Comparison of ENCODE assay signal across 31 cellular contexts in the genomic region with DNA sequence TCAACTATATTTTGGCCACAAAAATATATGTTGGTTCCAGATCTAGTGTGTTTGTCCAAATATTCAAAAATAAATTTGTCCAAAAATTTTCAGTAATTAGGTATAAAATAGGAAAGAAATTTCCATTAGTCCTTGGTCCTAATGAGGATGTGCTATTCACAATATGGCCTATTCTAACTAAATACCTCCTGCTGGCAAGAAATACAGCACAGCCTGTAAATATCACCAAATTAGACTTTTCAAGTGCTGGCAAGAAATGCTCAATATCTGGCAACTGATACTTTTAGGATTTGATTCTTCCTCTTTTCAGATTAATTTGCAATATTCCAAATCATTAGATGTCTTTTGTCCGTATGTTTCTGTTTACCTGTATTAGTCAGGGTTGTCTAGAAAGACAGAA.
DNase-seq lines count a peak whose midpoint lies in the region; ATAC-seq, FAIRE-seq and TF ChIP-seq lines count a peak whose summit lies in the region.
"Had no signal": no experiment of that assay in that cellular context is flagged by ENCODE, and none has a peak within 500 bp of the region (broad histone marks: within the 10 kb centered on the region; RNA-seq: fewer than 3 reads in every experiment).

No MANE protein-coding gene starts in this region.

- intact Hi-C loops in HepG2 (cut with micrococcal nuclease; ENCODE audit: unreplicated experiment), result no loop called here
- intact Hi-C loops in right lobe of liver (cut with DNase I), result no loop called here

- H3K79me2 ChIP-seq in HepG2 (ENCODE audit: insufficient read depth, low read length) (no peaks in the 10 kb centered on the region), Karpas-422 (ENCODE audit: low read length) (no peaks in the 10 kb centered on the region)

- no peak overlapping the region for H3K27ac ChIP-seq in HepG2 (ENCODE audit: extremely low read length, insufficient read depth, low read length)
- no peak overlapping the region for H3K27ac ChIP-seq in right lobe of liver
- no peak overlapping the region for H3K27ac ChIP-seq in Karpas-422 (ENCODE audit: low read length)
- H3K27ac ChIP-seq: 22Rv1; A549; BLaER1; BLaER1 treated with 17β-estradiol and CSF1 and Interleukin-3, amounts not matched to agents 10 nM and 100 nM; C4-2B had no signal

- in situ Hi-C loops in HepG2 (cut with HindIII; ENCODE audit: extremely low pct_ligation_motif_present, low pct_unique_long_range_greater_than_20kb), result no loop called here

- no peak for DNase-seq in HepG2 (ENCODE audit: low spot score)
- no peak for DNase-seq in right lobe of liver
- DNase-seq in Karpas-422, result no peak
- DNase-seq in HuH-7.5 (ENCODE audit: low spot score), result no peak
- DNase-seq: 8988T; ACHN; AML-193; BE2C; C1 segment of cervical spinal cord; Caco-2; Calu3; CD4-positive, alpha-beta memory T cell; CD4-positive, alpha-beta T cell; CD4-positive, CD25-positive, alpha-beta regulatory T cell; CD8-positive, alpha-beta memory T cell; CD8-positive, alpha-beta T cell; COR-L47; DMS 273 treated with DMSO at 0.1 percent for 48 hours; DMS153; DMS53; DMS79; DMS79 treated with DMSO at 0.1 percent for 48 hours; DND-41; EL had no signal

- H3K4me1 ChIP-seq in HepG2 (ENCODE audit: insufficient read depth, low read length) (no peaks in the 10 kb centered on the region), right lobe of liver (no peaks in the 10 kb centered on the region), Karpas-422 (ENCODE audit: low read length) (no peaks in the 10 kb centered on the region)
- H3K4me1 ChIP-seq: A549; BE2C; BLaER1; BLaER1 treated with 17β-estradiol and CSF1 and Interleukin-3, amounts not matched to agents 10 nM and 100 nM; Caco-2 had no signal

- no peak for TF ChIP-seq POLR2A in HepG2 (IDR thresholded peaks at IDR 0.05; ENCODE audit: insufficient read depth in 1 of 2, low read depth in 2 of 2, low read length in 2 of 2)
- no peak for TF ChIP-seq POLR2A in right lobe of liver (IDR thresholded peaks at IDR 0.05)

- TF ChIP-seq EP300 in HepG2 (IDR thresholded peaks at IDR 0.05; ENCODE audit: low read depth in 2 of 2, low read length in 2 of 2), result no peak
- TF ChIP-seq EP300 in HepG2 (CRISPR knock-in tag; IDR thresholded peaks at IDR 0.05; ENCODE audit: borderline replicate concordance), result no peak

- TF ChIP-seq RAD21 in HepG2 (CRISPR knock-in tag; IDR thresholded peaks at IDR 0.05), result no peak

- peaks cover 92% of the 10 kb centered on the region for H3K9me3 ChIP-seq in HepG2 (ENCODE audit: low read length)
- no peaks in the 10 kb centered on the region for H3K9me3 ChIP-seq in right lobe of liver
- no peaks in the 10 kb centered on the region; the same call in 1 of the 2 replicates for H3K9me3 ChIP-seq in Karpas-422 (ENCODE audit: low read length)
- H3K9me3 ChIP-seq: A549; BE2C; BLaER1; BLaER1 treated with 17β-estradiol and CSF1 and Interleukin-3, amounts not matched to agents 10 nM and 100 nM; Caco-2 had no signal

- no peak overlapping the region for H3K4me3 ChIP-seq in HepG2 (replicated peaks in 1 of 3; ENCODE audit: insufficient read depth in 1 of 3, low read depth in 2 of 3, low read length in 3 of 3)
- no peak overlapping the region for H3K4me3 ChIP-seq in right lobe of liver
- no peak overlapping the region for H3K4me3 ChIP-seq in Karpas-422 (ENCODE audit: low read length)
- H3K4me3 ChIP-seq: A549; BLaER1; BLaER1 treated with 17β-estradiol and CSF1 and Interleukin-3, amounts not matched to agents 10 nM and 100 nM had no signal

- H3K9me2 ChIP-seq in Karpas-422 (replicated peaks; ENCODE audit: insufficient read depth, low read length), result no peaks in the 10 kb centered on the region

- POLR2A ChIA-PET in HepG2 (lab: Yijun Ruan, JAX), result no interaction called here

- no peak for FAIRE-seq in HepG2 (lab: Jason Lieb, UNC)
- FAIRE-seq: A204.1, A549, D721Med had no signal

- H4K20me1 ChIP-seq in HepG2 (ENCODE audit: insufficient read depth, low read length), result no peaks in the 10 kb centered on the region
- no peaks in the 10 kb centered on the region for H4K20me1 ChIP-seq in Karpas-422 (ENCODE audit: insufficient read depth, low read depth, low read length)
- H4K20me1 ChIP-seq: BLaER1; BLaER1 treated with 17β-estradiol and CSF1 and Interleukin-3, amounts not matched to agents 10 nM and 100 nM had no signal

- H3K9ac ChIP-seq in HepG2 (ENCODE audit: insufficient read depth, low read depth, low read length) (no peak overlapping the region), Karpas-422 (ENCODE audit: low read length) (no peak overlapping the region)
- H3K9ac ChIP-seq: BLaER1; BLaER1 treated with 17β-estradiol and CSF1 and Interleukin-3, amounts not matched to agents 10 nM and 100 nM had no signal

- H3K27me3 ChIP-seq in HepG2 (ENCODE audit: control insufficient read depth in 1 of 2, insufficient read depth in 2 of 2, low read length in 2 of 2) (no peaks in the 10 kb centered on the region), right lobe of liver (no peaks in the 10 kb centered on the region), Karpas-422 (ENCODE audit: low read length) (no peaks in the 10 kb centered on the region)
- H3K27me3 ChIP-seq: BE2C; BLaER1; BLaER1 treated with 17β-estradiol and CSF1 and Interleukin-3, amounts not matched to agents 10 nM and 100 nM had no signal

- CTCF ChIA-PET in HepG2 (lab: Yijun Ruan, JAX; ENCODE audit: low intra/inter-chr PET ratio, low total read pairs), result no interaction called here

- no peaks in the 10 kb centered on the region for H3K36me3 ChIP-seq in HepG2 (replicated peaks in 1 of 2; ENCODE audit: control insufficient read depth in 1 of 2, insufficient read depth in 2 of 2, low read length in 2 of 2)
- H3K36me3 ChIP-seq in right lobe of liver, result no peaks in the 10 kb centered on the region
- H3K36me3 ChIP-seq in Karpas-422 (ENCODE audit: insufficient read depth, low read length), result no peaks in the 10 kb centered on the region
- H3K36me3 ChIP-seq: BE2C; BLaER1; BLaER1 treated with 17β-estradiol and CSF1 and Interleukin-3, amounts not matched to agents 10 nM and 100 nM had no signal

- ATAC-seq in HepG2, result no peak
- no peak for ATAC-seq in right lobe of liver
- ATAC-seq: A549; CD8-positive, alpha-beta T cell had no signal

- under 1% methylated on average over 1 of the region's 1 CpG for WGBS in HepG2 (ENCODE audit: low lambda C conversion rate)
- 50% methylated on average over 1 of the region's 1 CpG for whole genome bisulfite sequencing in right lobe of liver (ENCODE audit: insufficient coverage, low coverage, low lambda C conversion rate, missing lambda C conversion rate)

- H3K4me2 ChIP-seq in HepG2 (ENCODE audit: low read depth, low read length) (no peak overlapping the region), Karpas-422 (ENCODE audit: low read depth, low read length, poor library complexity, severe bottlenecking) (no peak overlapping the region)
- H3K4me2 ChIP-seq: A549; BLaER1; BLaER1 treated with 17β-estradiol and CSF1 and Interleukin-3, amounts not matched to agents 10 nM and 100 nM had no signal

- no TSS peak for BruUV-seq in HepG2 (replicated peaks; lab: Mats Ljungman, UMichigan)

- TF ChIP-seq CTCF in HepG2 (CRISPR knock-in tag; IDR thresholded peaks at IDR 0.05) (no peak), right lobe of liver (IDR thresholded peaks at IDR 0.05) (no peak)

- H2AFZ ChIP-seq in HepG2 (ENCODE audit: low read length) (no peak overlapping the region), Karpas-422 (ENCODE audit: low read length) (peak overlapping the region; percentile 36; the same call in 1 of the 2 replicates)

TF ChIP-seq in HepG2, 621 proteins besides CTCF, POLR2A, EP300 and RAD21:
- TF ChIP-seq ZNF839 (CRISPR knock-in tag; IDR thresholded peaks at IDR 0.05; ENCODE audit: borderline replicate concordance) (no peak), MXD4 (CRISPR knock-in tag; IDR thresholded peaks at IDR 0.05) (no peak), TCF12 (IDR thresholded peaks at IDR 0.05) (0 out of 2 replicates have a peak, but pooled peaks have one; percentile 28), TCF12 (CRISPR knock-in tag; IDR thresholded peaks at IDR 0.05) (no peak)
- TF ChIP-seq, protein P1, sequence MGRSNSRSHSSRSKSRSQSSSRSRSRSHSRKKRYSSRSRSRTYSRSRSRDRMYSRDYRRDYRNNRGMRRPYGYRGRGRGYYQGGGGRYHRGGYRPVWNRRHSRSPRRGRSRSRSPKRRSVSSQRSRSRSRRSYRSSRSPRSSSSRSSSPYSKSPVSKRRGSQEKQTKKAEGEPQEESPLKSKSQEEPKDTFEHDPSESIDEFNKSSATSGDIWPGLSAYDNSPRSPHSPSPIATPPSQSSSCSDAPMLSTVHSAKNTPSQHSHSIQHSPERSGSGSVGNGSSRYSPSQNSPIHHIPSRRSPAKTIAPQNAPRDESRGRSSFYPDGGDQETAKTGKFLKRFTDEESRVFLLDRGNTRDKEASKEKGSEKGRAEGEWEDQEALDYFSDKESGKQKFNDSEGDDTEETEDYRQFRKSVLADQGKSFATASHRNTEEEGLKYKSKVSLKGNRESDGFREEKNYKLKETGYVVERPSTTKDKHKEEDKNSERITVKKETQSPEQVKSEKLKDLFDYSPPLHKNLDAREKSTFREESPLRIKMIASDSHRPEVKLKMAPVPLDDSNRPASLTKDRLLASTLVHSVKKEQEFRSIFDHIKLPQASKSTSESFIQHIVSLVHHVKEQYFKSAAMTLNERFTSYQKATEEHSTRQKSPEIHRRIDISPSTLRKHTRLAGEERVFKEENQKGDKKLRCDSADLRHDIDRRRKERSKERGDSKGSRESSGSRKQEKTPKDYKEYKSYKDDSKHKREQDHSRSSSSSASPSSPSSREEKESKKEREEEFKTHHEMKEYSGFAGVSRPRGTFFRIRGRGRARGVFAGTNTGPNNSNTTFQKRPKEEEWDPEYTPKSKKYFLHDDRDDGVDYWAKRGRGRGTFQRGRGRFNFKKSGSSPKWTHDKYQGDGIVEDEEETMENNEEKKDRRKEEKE (IDR thresholded peaks at IDR 0.05), result 0 out of 2 replicates have a peak, but pooled peaks have one; percentile 94
